Comparison of ENCODE assay signal across 34 cellular contexts in genomic region chr6:7004581-7005297, GRCh38.
DNase-seq lines count a peak whose midpoint lies in the region; ATAC-seq, FAIRE-seq and TF ChIP-seq lines count a peak whose summit lies in the region.
"Had no signal": no experiment of that assay in that cellular context is flagged by ENCODE, and none has a peak within 500 bp of the region (broad histone marks: within the 10 kb centered on the region; RNA-seq: fewer than 3 reads in every experiment).

No MANE protein-coding gene starts in this region.

- peaks cover 0 to 5% (median 0%) of the 10 kb centered on the region in 4 donors for H3K4me1 Mint-ChIP-seq in naive thymus-derived CD8-positive, alpha-beta T cell
- H3K4me1 Mint-ChIP-seq: activated B cell treated with CpG ODN at 0.5 μM for 24 hours; activated CD4-positive, alpha-beta T cell treated with anti-CD3 and anti-CD28 coated beads, Interleukin-2, amount 10 ng/mL, durations not matched to agents 7 days and 5 days; naive B cell had no signal

- H3K27ac ChIP-seq in lower lobe of right lung, result no peak overlapping the region
- H3K27ac ChIP-seq: cardiac muscle cell, colonic mucosa, heart right ventricle, neutrophil, prostate gland, tibial nerve had no signal

- POLR2A ChIA-PET in naive thymus-derived CD8-positive, alpha-beta T cell (lab: Charles Lee), result no interaction called here

- TF ChIP-seq CTCF in cardiac fibroblast (IDR thresholded peaks at IDR 0.05; ENCODE audit: low read depth, low read length) (no peak), lower lobe of right lung (IDR thresholded peaks at IDR 0.05) (no peak)

- no peaks in the 10 kb centered on the region for H3K36me3 ChIP-seq in lower lobe of right lung
- H3K36me3 ChIP-seq: cardiac muscle cell, colonic mucosa, heart right ventricle, neutrophil, prostate gland, tibial nerve had no signal

- H3K27me3 Mint-ChIP-seq in naive thymus-derived CD8-positive, alpha-beta T cell, result peaks cover 0 to 4% (median 0%) of the 10 kb centered on the region in 5 donors
- H3K27me3 Mint-ChIP-seq: activated naive CD8-positive, alpha-beta T cell had no signal

- no peaks in the 10 kb centered on the region for H3K9me3 ChIP-seq in lower lobe of right lung
- H3K9me3 ChIP-seq: colonic mucosa, heart right ventricle, neutrophil, prostate gland, tibial nerve had no signal

- no peak for ATAC-seq in lower lobe of right lung
- ATAC-seq in naive thymus-derived CD8-positive, alpha-beta T cell, result no peak
- ATAC-seq: effector memory CD8-positive, alpha-beta T cell; heart right ventricle; left ventricle myocardium superior; Panc1; sciatic nerve had no signal

- H3K27me3 ChIP-seq in lower lobe of right lung (ENCODE audit: low read depth), result no peaks in the 10 kb centered on the region
- H3K27me3 ChIP-seq: cardiac muscle cell, colonic mucosa, heart right ventricle, neutrophil, tibial nerve had no signal

- H3K27ac Mint-ChIP-seq in naive thymus-derived CD8-positive, alpha-beta T cell, result no peak overlapping the region
- H3K27ac Mint-ChIP-seq: activated B cell treated with CpG ODN at 0.5 μM for 24 hours; activated CD4-positive, alpha-beta T cell treated with anti-CD3 and anti-CD28 coated beads, Interleukin-2, amount 10 ng/mL, durations not matched to agents 7 days and 5 days; activated naive CD8-positive, alpha-beta T cell; effector memory CD8-positive, alpha-beta T cell; mesothelial cell of epicardium; naive B cell had no signal

- H3K4me3 ChIP-seq in cardiac fibroblast (replicated peaks in 1 of 2; ENCODE audit: low read depth in 2 of 2, low read length in 2 of 2) (no peak overlapping the region), lower lobe of right lung (no peak overlapping the region)
- H3K4me3 ChIP-seq: cardiac muscle cell, colonic mucosa, heart right ventricle, prostate gland, tibial nerve had no signal

- FAIRE-seq in RCC 7860 (lab: Jason Lieb, UNC), result no peak
- FAIRE-seq: frontal cortex, kidney had no signal

- intact Hi-C loops in lower lobe of right lung (cut with DNase I), result no loop called here

- H3K36me3 Mint-ChIP-seq in naive thymus-derived CD8-positive, alpha-beta T cell, result peaks cover 0 to 5% (median 1%) of the 10 kb centered on the region in 3 donors
- H3K36me3 Mint-ChIP-seq: activated naive CD8-positive, alpha-beta T cell; mesothelial cell of epicardium; naive B cell had no signal

- no peaks in the 10 kb centered on the region for H3K4me1 ChIP-seq in lower lobe of right lung
- H3K4me1 ChIP-seq: colonic mucosa, heart right ventricle, prostate gland, tibial nerve had no signal

- H3K4me3 Mint-ChIP-seq in naive thymus-derived CD8-positive, alpha-beta T cell, result no peak overlapping the region
- H3K4me3 Mint-ChIP-seq: activated B cell treated with CpG ODN at 0.5 μM for 24 hours; activated CD4-positive, alpha-beta T cell treated with anti-CD3 and anti-CD28 coated beads, Interleukin-2, amount 10 ng/mL, durations not matched to agents 7 days and 5 days; activated naive CD8-positive, alpha-beta T cell; effector memory CD8-positive, alpha-beta T cell; mesothelial cell of epicardium had no signal

- H3K9me3 Mint-ChIP-seq in naive thymus-derived CD8-positive, alpha-beta T cell, result peaks cover 0 to 5% (median 0%) of the 10 kb centered on the region in 9 donors
- H3K9me3 Mint-ChIP-seq: activated B cell treated with CpG ODN at 0.5 μM for 24 hours; activated CD4-positive, alpha-beta T cell treated with anti-CD3 and anti-CD28 coated beads, Interleukin-2, amount 10 ng/mL, durations not matched to agents 7 days and 5 days; effector memory CD8-positive, alpha-beta T cell; mesothelial cell of epicardium had no signal

- DNase-seq in CD1c-positive myeloid dendritic cell (ENCODE audit: extremely low spot score), result peak; percentile 30
- DNase-seq in NCI-H526 treated with DMSO at 0.1 percent for 48 hours (lab: John Stamatoyannopoulos, UW), result peak; percentile 35
- peak; percentile 33 to 73 for DNase-seq in cardiac fibroblast (ENCODE audit: low read depth in 2 of 2)
- DNase-seq in lower lobe of right lung, result peak; percentile 51
- no peak for DNase-seq in RCC 7860 (ENCODE audit: low spot score)
- no peak for DNase-seq in Ammon's horn (ENCODE audit: low spot score)
- DNase-seq in effector CD4-positive, alpha-beta T cell, result no peak
- no peak for DNase-seq in naive thymus-derived CD8-positive, alpha-beta T cell
- DNase-seq: activated B cell treated with CpG ODN at 0.5 μM for 24 hours; activated CD4-positive, alpha-beta T cell treated with anti-CD3 and anti-CD28 coated beads, Interleukin-2, amount 10 ng/mL, durations not matched to agents 7 days and 5 days; activated effector memory CD4-positive, alpha-beta T cell treated with Interleukin-2 at 50 U/mL for 16 hours; activated T-cell treated with anti-CD3 and anti-CD28 coated beads, Interleukin-2, amount 50 U/mL, for 1 hour; aorta; colonic mucosa; effector memory CD8-positive, alpha-beta T cell; erythroblast; GOT3; heart right ventricle; kidney; left ventricle myocardium superior; MM.1S; naive B cell; NCI-H2029; NCI-H524 treated with DMSO at 0.1 percent for 48 hours; stimulated activated CD4-positive, alpha-beta T cell treated with anti-CD3 and anti-CD28 coated beads, Interleukin-4, amount 100 ng/mL, for 4 hours had no signal

Comparison
In these comparisons a context has a peak if more than half of its experiments do, and no peak if none do; other contexts are left out.
1. DNase-seq: peak in CD1c-positive myeloid dendritic cell (single experiment), NCI-H526 treated with DMSO at 0.1 percent for 48 hours (single experiment), cardiac fibroblast (2 of 2) and lower lobe of right lung (single experiment); none in RCC 7860 (single experiment), Ammon's horn (single experiment), effector CD4-positive, alpha-beta T cell (single experiment) and naive thymus-derived CD8-positive, alpha-beta T cell (0 of 10).